8 cellular contexts compared by ENCODE assay signal in genomic region chrX:115233497-115234219, GRCh38. TPM values are rescaled to one million over a fixed set of nuclear protein-coding genes. Genes with fewer than 3 reads are reported as not detected.
DNase-seq lines count a peak whose midpoint lies in the region; ATAC-seq and TF ChIP-seq lines count a peak whose summit lies in the region.

Gene LRCH2 (minus strand): TSS chrX:115234096. CDS start chrX:115234041, 55 bp downstream.

- peaks cover 27% of the 10 kb centered on the region for H3K4me1 Mint-ChIP-seq in osteocyte (ENCODE audit: unreplicated experiment)

- H3K27ac ChIP-seq in foreskin keratinocyte = no peak within 1 kb of the TSS

- H3K27me3 Mint-ChIP-seq in osteocyte (ENCODE audit: unreplicated experiment) = peaks cover 25% of the 10 kb centered on the region

- peaks cover 3% of the 10 kb centered on the region for H3K36me3 Mint-ChIP-seq in osteocyte (ENCODE audit: unreplicated experiment)

- peaks cover 44% of the 10 kb centered on the region for H3K27me3 ChIP-seq in foreskin keratinocyte

- peak; percentile 16 for ATAC-seq in foreskin keratinocyte
- no peak for ATAC-seq in HG03159 (IDR thresholded peaks at IDR 0.05; ENCODE audit: unreplicated experiment)
- no peak for ATAC-seq in GM18868 (IDR thresholded peaks at IDR 0.05; ENCODE audit: unreplicated experiment)

- H3K9me3 Mint-ChIP-seq in osteocyte (ENCODE audit: unreplicated experiment) = no peaks in the 10 kb centered on the region

- H3K4me3 Mint-ChIP-seq in osteocyte (ENCODE audit: unreplicated experiment) = peak within 1 kb of the TSS; percentile 97

- no peak for TF ChIP-seq CTCF in foreskin keratinocyte (conservative IDR thresholded peaks at IDR 0.05)
- TF ChIP-seq CTCF in osteocyte (IDR thresholded peaks at IDR 0.05) = no peak

- H3K4me1 ChIP-seq in foreskin keratinocyte = no peaks in the 10 kb centered on the region

- H3K27ac Mint-ChIP-seq in osteocyte (ENCODE audit: unreplicated experiment) = peak within 1 kb of the TSS; percentile 89

- DNase-seq in COR-L47 (lab: John Stamatoyannopoulos, UW) (peak; percentile 29), NCI-H526 (lab: John Stamatoyannopoulos, UW) (peak; percentile 1 to 56), foreskin keratinocyte (no peak), osteocyte (ENCODE audit: extremely low spot score, unreplicated experiment) (peak; percentile 85), GF-D8 (lab: John Stamatoyannopoulos, UW) (no peak)
- no peak for DNase-seq in activated CD4-positive, CD25-positive, alpha-beta regulatory T cell (lab: John Stamatoyannopoulos, UW)

RNA-seq across cellular contexts. Expression of gene LRCH2, which starts in this region (rescaled TPM):
- total RNA-seq in foreskin keratinocyte (0.04 TPM in 1 of 2 replicates, not detected in the other), osteocyte (7.9 and 8.6 TPM in 2 replicates)
- polyA plus RNA-seq in foreskin keratinocyte = 0.01 TPM in 1 of 2 replicates, not detected in the other

Comparison
In these comparisons a context has a peak if more than half of its experiments do, and no peak if none do; other contexts are left out.
1. Peak in ATAC-seq in foreskin keratinocyte; RNA of the gene not detected or under 1 TPM.
2. DNase-seq: peak in COR-L47 (single experiment), NCI-H526 (2 of 2) and osteocyte (single experiment); none in foreskin keratinocyte (0 of 2), activated CD4-positive, CD25-positive, alpha-beta regulatory T cell (0 of 4) and GF-D8 (single experiment).